Comparison of ENCODE assay signal across 1 cellular context in genomic region chr19:5608766-5609165, GRCh38. TPM values are rescaled to one million over a fixed set of nuclear protein-coding genes. Genes with fewer than 3 reads are reported as not detected.
"Had no signal": no experiment of that assay in that cellular context is flagged by ENCODE, and none has a peak within 500 bp of the region (broad histone marks: within the 10 kb centered on the region; RNA-seq: fewer than 3 reads in every experiment).

No MANE protein-coding gene starts in this region.

RNA-seq across cellular contexts. Expression of gene TINCR, which starts 41.0 kb away (rescaled TPM):
- total RNA-seq: HT-29 had no signal
